Comparison of ENCODE assay signal across 1 cellular context in the genomic region with DNA sequence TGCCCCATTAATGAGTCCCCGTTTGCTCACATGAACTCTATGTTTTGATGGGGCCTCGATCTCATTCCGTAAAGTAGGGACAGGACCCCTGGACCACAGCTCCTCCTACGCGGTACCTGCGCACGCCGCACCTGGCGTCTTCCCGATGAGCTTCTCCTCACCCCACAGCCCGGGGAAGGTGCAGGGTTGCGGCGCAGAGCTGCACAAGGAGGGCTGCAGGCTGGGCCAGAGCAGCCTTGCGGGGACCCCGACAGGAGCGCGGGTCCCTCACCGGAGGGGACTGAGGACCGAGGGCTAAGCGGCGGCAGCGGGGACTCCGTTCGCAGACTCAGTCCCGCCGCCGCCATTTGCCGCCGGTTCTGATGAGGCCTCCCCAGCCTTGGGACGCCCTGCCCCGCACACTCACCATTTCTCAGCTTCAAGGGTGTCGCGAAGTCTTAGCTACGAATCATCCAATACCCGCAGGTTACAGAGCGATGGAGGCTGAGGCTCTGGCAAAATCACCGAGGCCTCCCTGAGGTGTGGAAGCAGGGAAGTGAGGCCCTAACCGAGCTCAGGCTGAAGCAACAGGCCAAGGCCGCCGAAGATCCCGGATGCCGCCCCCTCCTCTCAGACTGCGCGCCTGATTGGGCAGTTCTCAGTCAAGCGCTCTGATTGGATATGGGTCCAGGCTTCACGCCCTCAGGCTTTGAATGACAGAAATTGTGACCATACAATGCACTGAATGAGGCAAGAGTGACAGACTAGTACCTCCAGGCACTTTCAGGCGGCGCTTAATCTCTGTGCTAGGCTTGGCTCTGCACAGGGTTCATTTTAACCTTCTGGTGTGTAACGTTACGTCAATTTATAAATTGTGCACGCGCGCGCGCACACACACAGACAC.
TF ChIP-seq lines count a peak whose summit lies in the region.

No MANE protein-coding gene starts in this region.

TF ChIP-seq in HepG2, 621 proteins besides CTCF, POLR2A, EP300 and RAD21 (continued from another document and continues in another):
- TF ChIP-seq IRX3 (CRISPR knock-in tag; IDR thresholded peaks at IDR 0.05; ENCODE audit: borderline replicate concordance, low read depth) (no peak; the same call in 1 of the 2 replicates), ZNF251 (CRISPR knock-in tag; IDR thresholded peaks at IDR 0.05) (no peak), GPN1 (CRISPR knock-in tag; IDR thresholded peaks at IDR 0.05; ENCODE audit: borderline replicate concordance) (no peak; the same call in 1 of the 2 replicates), ADNP (CRISPR knock-in tag; IDR thresholded peaks at IDR 0.05) (no peak), SMAD9 (CRISPR knock-in tag; IDR thresholded peaks at IDR 0.05) (no peak), RXRA (CRISPR knock-in tag; IDR thresholded peaks at IDR 0.05) (peak; percentile 38; the same call in 1 of the 2 replicates), MTA1 (CRISPR knock-in tag; IDR thresholded peaks at IDR 0.05; ENCODE audit: borderline replicate concordance) (peak; percentile 55; the same call in 1 of the 2 replicates), CAMTA2 (CRISPR knock-in tag; IDR thresholded peaks at IDR 0.05; ENCODE audit: borderline replicate concordance) (no peak), BRCA1 (CRISPR knock-in tag; IDR thresholded peaks at IDR 0.05) (peak; percentile 63; the same call in 1 of the 2 replicates), MZF1 (CRISPR knock-in tag; IDR thresholded peaks at IDR 0.05; ENCODE audit: borderline replicate concordance) (no peak), MIER3 (CRISPR knock-in tag; IDR thresholded peaks at IDR 0.05; ENCODE audit: borderline replicate concordance) (no peak), MEF2D (CRISPR knock-in tag; IDR thresholded peaks at IDR 0.05) (0 out of 2 replicates have a peak, but pooled peaks have one; percentile 7), ZZZ3 (CRISPR knock-in tag; IDR thresholded peaks at IDR 0.05; ENCODE audit: borderline replicate concordance) (peak; percentile 98; the same call in 1 of the 2 replicates), NFIB (CRISPR knock-in tag; IDR thresholded peaks at IDR 0.05; ENCODE audit: borderline replicate concordance) (0 out of 2 replicates have a peak, but pooled peaks have one; percentile 13), ZFP36L2 (CRISPR knock-in tag; IDR thresholded peaks at IDR 0.05) (no peak), IKZF1 (IDR thresholded peaks at IDR 0.05) (no peak), ARID2 (CRISPR knock-in tag; IDR thresholded peaks at IDR 0.05; ENCODE audit: borderline replicate concordance) (no peak), ZNF747 (CRISPR knock-in tag; IDR thresholded peaks at IDR 0.05; ENCODE audit: borderline replicate concordance) (no peak), PHF21A (CRISPR knock-in tag; IDR thresholded peaks at IDR 0.05) (peak; percentile 75), NKX3-1 (CRISPR knock-in tag; IDR thresholded peaks at IDR 0.05) (0 out of 2 replicates have a peak, but pooled peaks have one; percentile 30), ZNF878 (CRISPR knock-in tag; IDR thresholded peaks at IDR 0.05) (0 out of 2 replicates have a peak, but pooled peaks have one; percentile 51), ZNF616 (CRISPR knock-in tag; IDR thresholded peaks at IDR 0.05; ENCODE audit: low read depth) (peak; percentile 53; the same call in 1 of the 2 replicates), ZNF235 (CRISPR knock-in tag; IDR thresholded peaks at IDR 0.05; ENCODE audit: borderline replicate concordance) (no peak), MAFK (conservative IDR thresholded peaks at IDR 0.05 in 1 of 2, IDR thresholded peaks at IDR 0.05 in 1 of 2; ENCODE audit: low read length in 2 of 2) (peak in 1 of 2 experiments; percentile 79; a peak in 2 of 4 replicates), GABPB1 (CRISPR knock-in tag; IDR thresholded peaks at IDR 0.05) (peak; percentile 89), SYNCRIP (IDR thresholded peaks at IDR 0.05; ENCODE audit: insufficient read depth, low read depth, low read length) (no peak), SUZ12 (IDR thresholded peaks at IDR 0.05; ENCODE audit: low read depth, low read length) (no peak), ATRX (CRISPR knock-in tag; IDR thresholded peaks at IDR 0.05; ENCODE audit: borderline replicate concordance) (no peak), IKZF4 (CRISPR knock-in tag; IDR thresholded peaks at IDR 0.05; ENCODE audit: borderline replicate concordance, low read depth, not compliant biosample characterization) (no peak), NFE2L1 (CRISPR knock-in tag; IDR thresholded peaks at IDR 0.05; ENCODE audit: borderline replicate concordance) (no peak)
- TF ChIP-seq, protein P1, sequence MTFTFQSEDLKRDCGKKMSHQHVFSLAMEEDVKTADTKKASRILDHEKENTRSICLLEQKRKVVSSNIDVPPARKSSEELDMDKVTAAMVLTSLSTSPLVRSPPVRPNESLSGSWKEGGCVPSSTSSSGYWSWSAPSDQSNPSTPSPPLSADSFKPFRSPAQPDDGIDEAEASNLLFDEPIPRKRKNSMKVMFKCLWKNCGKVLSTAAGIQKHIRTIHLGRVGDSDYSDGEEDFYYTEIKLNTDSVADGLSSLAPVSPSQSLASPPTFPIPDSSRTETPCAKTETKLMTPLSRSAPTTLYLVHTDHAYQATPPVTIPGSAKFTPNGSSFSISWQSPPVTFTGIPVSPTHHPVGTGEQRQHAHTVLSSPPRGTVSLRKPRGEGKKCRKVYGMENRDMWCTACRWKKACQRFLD (CRISPR knock-in tag; IDR thresholded peaks at IDR 0.05; ENCODE audit: borderline replicate concordance): 0 out of 2 replicates have a peak, but pooled peaks have one; percentile 61
- TF ChIP-seq, protein P2, sequence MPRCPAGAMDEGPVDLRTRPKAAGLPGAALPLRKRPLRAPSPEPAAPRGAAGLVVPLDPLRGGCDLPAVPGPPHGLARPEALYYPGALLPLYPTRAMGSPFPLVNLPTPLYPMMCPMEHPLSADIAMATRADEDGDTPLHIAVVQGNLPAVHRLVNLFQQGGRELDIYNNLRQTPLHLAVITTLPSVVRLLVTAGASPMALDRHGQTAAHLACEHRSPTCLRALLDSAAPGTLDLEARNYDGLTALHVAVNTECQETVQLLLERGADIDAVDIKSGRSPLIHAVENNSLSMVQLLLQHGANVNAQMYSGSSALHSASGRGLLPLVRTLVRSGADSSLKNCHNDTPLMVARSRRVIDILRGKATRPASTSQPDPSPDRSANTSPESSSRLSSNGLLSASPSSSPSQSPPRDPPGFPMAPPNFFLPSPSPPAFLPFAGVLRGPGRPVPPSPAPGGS (CRISPR knock-in tag; IDR thresholded peaks at IDR 0.05): peak; percentile 61
- TF ChIP-seq, protein P3, sequence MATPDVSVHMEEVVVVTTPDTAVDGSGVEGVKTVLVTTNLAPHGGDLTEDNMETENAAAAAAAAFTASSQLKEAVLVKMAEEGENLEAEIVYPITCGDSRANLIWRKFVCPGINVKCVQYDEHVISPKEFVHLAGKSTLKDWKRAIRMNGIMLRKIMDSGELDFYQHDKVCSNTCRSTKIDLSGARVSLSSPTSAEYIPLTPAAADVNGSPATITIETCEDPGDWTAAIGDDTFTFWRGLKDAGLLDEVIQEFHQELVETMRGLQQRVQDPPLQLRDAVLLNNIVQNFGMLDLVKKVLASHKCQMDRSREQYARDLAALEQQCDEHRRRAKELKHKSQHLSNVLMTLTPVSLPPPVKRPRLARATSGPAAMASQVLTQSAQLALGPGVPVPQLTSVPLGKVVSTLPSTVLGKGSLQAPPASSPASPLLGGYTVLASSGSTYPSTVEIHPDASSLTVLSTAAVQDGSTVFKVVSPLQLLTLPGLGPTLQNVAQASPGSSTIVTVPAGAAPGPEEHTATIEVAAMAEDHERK (CRISPR knock-in tag; IDR thresholded peaks at IDR 0.05; ENCODE audit: low read depth): no peak
- TF ChIP-seq, protein P4, sequence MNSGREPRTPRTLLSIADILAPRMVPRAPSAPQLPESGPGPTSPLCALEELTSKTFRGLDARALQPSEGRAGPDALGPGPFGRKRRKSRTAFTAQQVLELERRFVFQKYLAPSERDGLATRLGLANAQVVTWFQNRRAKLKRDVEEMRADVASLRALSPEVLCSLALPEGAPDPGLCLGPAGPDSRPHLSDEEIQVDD (CRISPR knock-in tag; IDR thresholded peaks at IDR 0.05; ENCODE audit: borderline replicate concordance): 0 out of 2 replicates have a peak, but pooled peaks have one; percentile 35
- TF ChIP-seq, protein P5, sequence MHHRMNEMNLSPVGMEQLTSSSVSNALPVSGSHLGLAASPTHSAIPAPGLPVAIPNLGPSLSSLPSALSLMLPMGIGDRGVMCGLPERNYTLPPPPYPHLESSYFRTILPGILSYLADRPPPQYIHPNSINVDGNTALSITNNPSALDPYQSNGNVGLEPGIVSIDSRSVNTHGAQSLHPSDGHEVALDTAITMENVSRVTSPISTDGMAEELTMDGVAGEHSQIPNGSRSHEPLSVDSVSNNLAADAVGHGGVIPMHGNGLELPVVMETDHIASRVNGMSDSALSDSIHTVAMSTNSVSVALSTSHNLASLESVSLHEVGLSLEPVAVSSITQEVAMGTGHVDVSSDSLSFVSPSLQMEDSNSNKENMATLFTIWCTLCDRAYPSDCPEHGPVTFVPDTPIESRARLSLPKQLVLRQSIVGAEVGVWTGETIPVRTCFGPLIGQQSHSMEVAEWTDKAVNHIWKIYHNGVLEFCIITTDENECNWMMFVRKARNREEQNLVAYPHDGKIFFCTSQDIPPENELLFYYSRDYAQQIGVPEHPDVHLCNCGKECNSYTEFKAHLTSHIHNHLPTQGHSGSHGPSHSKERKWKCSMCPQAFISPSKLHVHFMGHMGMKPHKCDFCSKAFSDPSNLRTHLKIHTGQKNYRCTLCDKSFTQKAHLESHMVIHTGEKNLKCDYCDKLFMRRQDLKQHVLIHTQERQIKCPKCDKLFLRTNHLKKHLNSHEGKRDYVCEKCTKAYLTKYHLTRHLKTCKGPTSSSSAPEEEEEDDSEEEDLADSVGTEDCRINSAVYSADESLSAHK (CRISPR knock-in tag; IDR thresholded peaks at IDR 0.05; ENCODE audit: borderline replicate concordance): no peak
- TF ChIP-seq, protein P6, sequence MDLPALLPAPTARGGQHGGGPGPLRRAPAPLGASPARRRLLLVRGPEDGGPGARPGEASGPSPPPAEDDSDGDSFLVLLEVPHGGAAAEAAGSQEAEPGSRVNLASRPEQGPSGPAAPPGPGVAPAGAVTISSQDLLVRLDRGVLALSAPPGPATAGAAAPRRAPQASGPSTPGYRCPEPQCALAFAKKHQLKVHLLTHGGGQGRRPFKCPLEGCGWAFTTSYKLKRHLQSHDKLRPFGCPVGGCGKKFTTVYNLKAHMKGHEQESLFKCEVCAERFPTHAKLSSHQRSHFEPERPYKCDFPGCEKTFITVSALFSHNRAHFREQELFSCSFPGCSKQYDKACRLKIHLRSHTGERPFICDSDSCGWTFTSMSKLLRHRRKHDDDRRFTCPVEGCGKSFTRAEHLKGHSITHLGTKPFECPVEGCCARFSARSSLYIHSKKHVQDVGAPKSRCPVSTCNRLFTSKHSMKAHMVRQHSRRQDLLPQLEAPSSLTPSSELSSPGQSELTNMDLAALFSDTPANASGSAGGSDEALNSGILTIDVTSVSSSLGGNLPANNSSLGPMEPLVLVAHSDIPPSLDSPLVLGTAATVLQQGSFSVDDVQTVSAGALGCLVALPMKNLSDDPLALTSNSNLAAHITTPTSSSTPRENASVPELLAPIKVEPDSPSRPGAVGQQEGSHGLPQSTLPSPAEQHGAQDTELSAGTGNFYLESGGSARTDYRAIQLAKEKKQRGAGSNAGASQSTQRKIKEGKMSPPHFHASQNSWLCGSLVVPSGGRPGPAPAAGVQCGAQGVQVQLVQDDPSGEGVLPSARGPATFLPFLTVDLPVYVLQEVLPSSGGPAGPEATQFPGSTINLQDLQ (CRISPR knock-in tag; IDR thresholded peaks at IDR 0.05): 0 out of 2 replicates have a peak, but pooled peaks have one; percentile 79
- TF ChIP-seq, protein P7, sequence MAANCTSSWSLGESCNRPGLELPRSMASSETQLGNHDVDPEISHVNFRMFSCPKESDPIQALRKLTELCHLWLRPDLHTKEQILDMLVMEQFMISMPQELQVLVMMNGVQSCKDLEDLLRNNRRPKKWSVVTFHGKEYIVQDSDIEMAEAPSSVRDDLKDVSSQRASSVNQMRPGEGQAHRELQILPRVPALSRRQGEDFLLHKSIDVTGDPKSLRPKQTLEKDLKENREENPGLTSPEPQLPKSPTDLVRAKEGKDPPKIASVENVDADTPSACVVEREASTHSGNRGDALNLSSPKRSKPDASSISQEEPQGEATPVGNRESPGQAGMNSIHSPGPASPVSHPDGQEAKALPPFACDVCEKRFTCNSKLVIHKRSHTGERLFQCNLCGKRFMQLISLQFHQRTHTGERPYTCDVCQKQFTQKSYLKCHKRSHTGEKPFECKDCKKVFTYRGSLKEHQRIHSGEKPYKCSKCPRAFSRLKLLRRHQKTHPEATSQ (CRISPR knock-in tag; IDR thresholded peaks at IDR 0.05; ENCODE audit: borderline replicate concordance): 0 out of 2 replicates have a peak, but pooled peaks have one; percentile 41
- TF ChIP-seq, protein P8, sequence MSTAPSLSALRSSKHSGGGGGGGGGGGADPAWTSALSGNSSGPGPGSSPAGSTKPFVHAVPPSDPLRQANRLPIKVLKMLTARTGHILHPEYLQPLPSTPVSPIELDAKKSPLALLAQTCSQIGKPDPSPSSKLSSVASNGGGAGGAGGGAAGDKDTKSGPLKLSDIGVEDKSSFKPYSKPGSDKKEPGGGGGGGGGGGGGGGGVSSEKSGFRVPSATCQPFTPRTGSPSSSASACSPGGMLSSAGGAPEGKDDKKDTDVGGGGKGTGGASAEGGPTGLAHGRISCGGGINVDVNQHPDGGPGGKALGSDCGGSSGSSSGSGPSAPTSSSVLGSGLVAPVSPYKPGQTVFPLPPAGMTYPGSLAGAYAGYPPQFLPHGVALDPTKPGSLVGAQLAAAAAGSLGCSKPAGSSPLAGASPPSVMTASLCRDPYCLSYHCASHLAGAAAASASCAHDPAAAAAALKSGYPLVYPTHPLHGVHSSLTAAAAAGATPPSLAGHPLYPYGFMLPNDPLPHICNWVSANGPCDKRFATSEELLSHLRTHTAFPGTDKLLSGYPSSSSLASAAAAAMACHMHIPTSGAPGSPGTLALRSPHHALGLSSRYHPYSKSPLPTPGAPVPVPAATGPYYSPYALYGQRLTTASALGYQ (CRISPR knock-in tag; IDR thresholded peaks at IDR 0.05): no peak
- TF ChIP-seq, protein P9, sequence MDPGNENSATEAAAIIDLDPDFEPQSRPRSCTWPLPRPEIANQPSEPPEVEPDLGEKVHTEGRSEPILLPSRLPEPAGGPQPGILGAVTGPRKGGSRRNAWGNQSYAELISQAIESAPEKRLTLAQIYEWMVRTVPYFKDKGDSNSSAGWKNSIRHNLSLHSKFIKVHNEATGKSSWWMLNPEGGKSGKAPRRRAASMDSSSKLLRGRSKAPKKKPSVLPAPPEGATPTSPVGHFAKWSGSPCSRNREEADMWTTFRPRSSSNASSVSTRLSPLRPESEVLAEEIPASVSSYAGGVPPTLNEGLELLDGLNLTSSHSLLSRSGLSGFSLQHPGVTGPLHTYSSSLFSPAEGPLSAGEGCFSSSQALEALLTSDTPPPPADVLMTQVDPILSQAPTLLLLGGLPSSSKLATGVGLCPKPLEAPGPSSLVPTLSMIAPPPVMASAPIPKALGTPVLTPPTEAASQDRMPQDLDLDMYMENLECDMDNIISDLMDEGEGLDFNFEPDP (CRISPR knock-in tag; conservative IDR thresholded peaks at IDR 0.05): no peak
- TF ChIP-seq, protein P10, sequence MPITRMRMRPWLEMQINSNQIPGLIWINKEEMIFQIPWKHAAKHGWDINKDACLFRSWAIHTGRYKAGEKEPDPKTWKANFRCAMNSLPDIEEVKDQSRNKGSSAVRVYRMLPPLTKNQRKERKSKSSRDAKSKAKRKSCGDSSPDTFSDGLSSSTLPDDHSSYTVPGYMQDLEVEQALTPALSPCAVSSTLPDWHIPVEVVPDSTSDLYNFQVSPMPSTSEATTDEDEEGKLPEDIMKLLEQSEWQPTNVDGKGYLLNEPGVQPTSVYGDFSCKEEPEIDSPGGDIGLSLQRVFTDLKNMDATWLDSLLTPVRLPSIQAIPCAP (CRISPR knock-in tag; IDR thresholded peaks at IDR 0.05; ENCODE audit: low read depth): no peak
